Comparison of ENCODE assay signal across 9 cellular contexts in genomic region chr14:50762001-50762930, GRCh38.
A peak's percentile ranks its signal among the peaks of the same experiment; 100 is the strongest.
DNase-seq lines count a peak whose midpoint lies in the region; ATAC-seq and TF ChIP-seq lines count a peak whose summit lies in the region.
"Had no signal": no experiment of that assay in that cellular context is flagged by ENCODE, and none has a peak within 500 bp of the region (broad histone marks: within the 10 kb centered on the region; RNA-seq: fewer than 3 reads in every experiment).

No MANE protein-coding gene starts in this region.

- H3K4me1 ChIP-seq in uterus (no peaks in the 10 kb centered on the region), tibial nerve (peaks cover 0 to 23% (median 3%) of the 10 kb centered on the region in 4 donors), colonic mucosa (no peaks in the 10 kb centered on the region)

- no peak for TF ChIP-seq EP300 in tibial nerve (IDR thresholded peaks at IDR 0.05)

- intact Hi-C loops in uterus (cut with DNase I; ENCODE audit: low total_unique reads) = no loop called here
- intact Hi-C loops in colonic mucosa (cut with DNase I) = no loop called here

- peak; percentile 69 for ATAC-seq in GM21423 (IDR thresholded peaks at IDR 0.05; ENCODE audit: unreplicated experiment)

- H3K9ac ChIP-seq in colonic mucosa (ENCODE audit: low read depth in 2 of 2, low read length in 2 of 2) = no peak overlapping the region

- peak; percentile 95 for DNase-seq in EL
- peak; percentile 68 for DNase-seq in HS-27A (ENCODE audit: low read depth)
- peak; percentile 97 for DNase-seq in fibroblast of mammary gland (ENCODE audit: low read depth)
- no peak for DNase-seq in uterus
- no peak for DNase-seq in mesenteric fat pad (ENCODE audit: low spot score)
- no peak for DNase-seq in tibial nerve (ENCODE audit: low spot score in 2 of 2)
- no peak for DNase-seq in colonic mucosa

- TF ChIP-seq CTCF in fibroblast of mammary gland (conservative IDR thresholded peaks at IDR 0.05; ENCODE audit: control insufficient read depth, insufficient read depth, low read depth, low read length) (no peak), uterus (IDR thresholded peaks at IDR 0.05) (no peak), tibial nerve (IDR thresholded peaks at IDR 0.05) (no peak), colonic mucosa (IDR thresholded peaks at IDR 0.05) (no peak)

- no peak for TF ChIP-seq POLR2A in uterus (IDR thresholded peaks at IDR 0.05)
- no peak for TF ChIP-seq POLR2A in tibial nerve (IDR thresholded peaks at IDR 0.05)

- H3K4me3 ChIP-seq in fibroblast of mammary gland (ENCODE audit: control insufficient read depth, low read depth, low read length) = no peak overlapping the region
- H3K4me3 ChIP-seq in uterus = no peak overlapping the region
- no peak overlapping the region for H3K4me3 ChIP-seq in tibial nerve
- no peak overlapping the region for H3K4me3 ChIP-seq in colonic mucosa
- H3K4me3 ChIP-seq: thoracic aorta had no signal

- H3K27ac ChIP-seq in uterus (peak overlapping the region; percentile 51 to 61), tibial nerve (peak overlapping the region in 2 of 4 donors; percentile 58 to 77), colonic mucosa (no peak overlapping the region)

- WGBS in tibial nerve, 2 donors = 78 to 83% methylated on average over 9 of the region's 9 CpGs

- H3K27me3 ChIP-seq in uterus (no peaks in the 10 kb centered on the region), tibial nerve (no peaks in the 10 kb centered on the region), colonic mucosa (no peaks in the 10 kb centered on the region)

- H3K36me3 ChIP-seq in uterus (no peaks in the 10 kb centered on the region), tibial nerve (peaks cover 0 to 71% (median 0%) of the 10 kb centered on the region in 3 donors), colonic mucosa (no peaks in the 10 kb centered on the region)
- H3K36me3 ChIP-seq: thoracic aorta had no signal

- H3K9me3 ChIP-seq in uterus = no peaks in the 10 kb centered on the region
- no peaks in the 10 kb centered on the region for H3K9me3 ChIP-seq in tibial nerve
- no peaks in the 10 kb centered on the region for H3K9me3 ChIP-seq in colonic mucosa
- H3K9me3 ChIP-seq: thoracic aorta had no signal

Comparison
In these comparisons a context has a peak if more than half of its experiments do, and no peak if none do; other contexts are left out.
1. DNase-seq: peak in EL (single experiment), HS-27A (single experiment) and fibroblast of mammary gland (single experiment); none in uterus (0 of 2), mesenteric fat pad (single experiment), tibial nerve (0 of 2) and colonic mucosa (single experiment).